ENCODE assay signal across 10 cellular contexts in genomic region chr1:2313651-2314296, GRCh38.
DNase-seq lines count a peak whose midpoint lies in the region; ATAC-seq and TF ChIP-seq lines count a peak whose summit lies in the region.
"Had no signal": no experiment of that assay in that cellular context is flagged by ENCODE, and none has a peak within 500 bp of the region (broad histone marks: within the 10 kb centered on the region; RNA-seq: fewer than 3 reads in every experiment).

No MANE protein-coding gene starts in this region.

- H3K9ac ChIP-seq in mucosa of stomach (ENCODE audit: low read length): peak overlapping the region; percentile 39

- H3K36me3 ChIP-seq in heart left ventricle (peaks cover 0 to 10% (median 6%) of the 10 kb centered on the region in 9 donors), mucosa of stomach (ENCODE audit: control insufficient read depth, insufficient read depth, low read length) (no peaks in the 10 kb centered on the region)

- peaks cover 0 to 77% (median 51%) of the 10 kb centered on the region in 12 donors for H3K4me1 ChIP-seq in heart left ventricle
- H3K4me1 ChIP-seq in mucosa of stomach (ENCODE audit: control insufficient read depth, insufficient read depth, low read length): peaks cover 24% of the 10 kb centered on the region

- DNase-seq in heart left ventricle (no peak), Right ventricle myocardium superior (no peak), dorsolateral prefrontal cortex (peak in 1 of 10 donors; percentile 13), NCI-H510A treated with DMSO at 0.1 percent for 48 hours (lab: John Stamatoyannopoulos, UW) (no peak)
- DNase-seq in stimulated activated naive CD4-positive, alpha-beta T cell treated with Interleukin-2 at 50 U/mL for 16 hours (lab: John Stamatoyannopoulos, UW): no peak
- DNase-seq: activated CD4-positive, alpha-beta T cell treated with anti-CD3 and anti-CD28 coated beads, Interleukin-2, amount 50 U/mL, for 1 hour; DMS79 had no signal

- H3K27me3 ChIP-seq in heart left ventricle: no peaks in the 10 kb centered on the region
- no peaks in the 10 kb centered on the region for H3K27me3 ChIP-seq in dorsolateral prefrontal cortex
- H3K27me3 ChIP-seq in mucosa of stomach (ENCODE audit: control insufficient read depth, insufficient read depth, low read length): no peaks in the 10 kb centered on the region

- peak overlapping the region in 10 of 12 donors; percentile 44 to 90 (median 73) for H3K4me3 ChIP-seq in heart left ventricle
- peak overlapping the region in 33 of 59 donors; percentile 41 to 75 (median 67) for H3K4me3 ChIP-seq in dorsolateral prefrontal cortex
- H3K4me3 ChIP-seq in mucosa of stomach (ENCODE audit: low read length): no peak overlapping the region

- peak overlapping the region; percentile 71 to 95 (median 88) for H3K27ac ChIP-seq in heart left ventricle
- H3K27ac ChIP-seq in dorsolateral prefrontal cortex: peak overlapping the region in 54 of 59 donors; percentile 11 to 96 (median 74)

- intact Hi-C loops in heart left ventricle (cut with DNase I) (loop anchor here in 8 of 10 donors (2.0 to 10.0 kb wide), 9 partner anchors 36 to 119 kb away; partner anchors contain the start of genes FAAP20 (in 3 of the 8) and SKI (in 1 of the 8)), Right ventricle myocardium superior (cut with DNase I) (loop anchor here (2.0 kb wide), 1 partner anchor 109 kb away; no protein-coding TSS in a partner anchor), dorsolateral prefrontal cortex (cut with DNase I) (loop anchor here (5.0 kb wide), 3 partner anchors 56 to 81 kb away; no protein-coding TSS in a partner anchor)

- TF ChIP-seq CTCF in heart left ventricle (IDR thresholded peaks at IDR 0.05) (no peak), dorsolateral prefrontal cortex (IDR thresholded peaks at IDR 0.05 in 54 of 56, conservative IDR thresholded peaks at IDR 0.05 in 2 of 56; ENCODE audit: low read depth in 1 of 56, partially characterized antibody in 56 of 56) (no peak)

- H3K9me3 ChIP-seq in heart left ventricle (no peaks in the 10 kb centered on the region), mucosa of stomach (ENCODE audit: control insufficient read depth, low read length) (no peaks in the 10 kb centered on the region)

- TF ChIP-seq POLR2A in heart left ventricle (IDR thresholded peaks at IDR 0.05): no peak

- WGBS in heart left ventricle, 4 donors: 33 to 64% (median 57%) methylated on average over 16 to 20 of the region's 20 CpGs

- ATAC-seq in heart left ventricle: no peak
- ATAC-seq in Right ventricle myocardium superior (ENCODE audit: poor library complexity): no peak
- ATAC-seq in HG03139 (IDR thresholded peaks at IDR 0.05; ENCODE audit: unreplicated experiment): no peak
- ATAC-seq in GM19452 (IDR thresholded peaks at IDR 0.05; ENCODE audit: unreplicated experiment): no peak
